23 cellular contexts compared by ENCODE assay signal in genomic region chr5:1778138-1779020, GRCh38. TPM values are rescaled to one million over a fixed set of nuclear protein-coding genes. Genes with fewer than 3 reads are reported as not detected.
DNase-seq lines count a peak whose midpoint lies in the region; ATAC-seq and TF ChIP-seq lines count a peak whose summit lies in the region.
"Had no signal": no experiment of that assay in that cellular context is flagged by ENCODE, and none has a peak within 500 bp of the region (broad histone marks: within the 10 kb centered on the region; RNA-seq: fewer than 3 reads in every experiment).

No MANE protein-coding gene starts in this region.

- peaks cover 0 to 6% of the 10 kb centered on the region in 2 donors for H3K4me1 Mint-ChIP-seq in natural killer cell treated with Interleukin-12 subunit alpha and Interleukin-12 subunit beta and Interleukin-15 and Interleukin-18, amount 100 ng/mL, for 72 hours (ENCODE audit: low read depth in 2 of 2)
- H3K4me1 Mint-ChIP-seq in natural killer cell (no peaks in the 10 kb centered on the region), progenitor cell of endocrine pancreas (ENCODE audit: low read depth) (no peaks in the 10 kb centered on the region)
- H3K4me1 Mint-ChIP-seq in stimulated activated naive CD8-positive, alpha-beta T cell treated with anti-CD3 and anti-CD28 coated beads, Interleukin-15, amount 100 ng/mL, for 72 hours = peaks cover 12% of the 10 kb centered on the region

- ATAC-seq in natural killer cell treated with Interleukin-12 subunit alpha and Interleukin-12 subunit beta and Interleukin-15 and Interleukin-18, amount 100 ng/mL, for 72 hours = no peak
- no peak for ATAC-seq in natural killer cell
- no peak for ATAC-seq in left lung
- ATAC-seq in aorta (ENCODE audit: low FRiP score) = no peak
- ATAC-seq in stimulated activated naive CD8-positive, alpha-beta T cell treated with anti-CD3 and anti-CD28 coated beads, Interleukin-15, amount 100 ng/mL, for 72 hours = no peak
- ATAC-seq: A549 had no signal

- peaks cover 0 to 3% of the 10 kb centered on the region in 2 donors for H3K27me3 Mint-ChIP-seq in natural killer cell treated with Interleukin-12 subunit alpha and Interleukin-12 subunit beta and Interleukin-15 and Interleukin-18, amount 100 ng/mL, for 72 hours
- H3K27me3 Mint-ChIP-seq in natural killer cell (ENCODE audit: low read depth in 2 of 2) (peaks cover 0 to 6% of the 10 kb centered on the region in 2 donors), progenitor cell of endocrine pancreas (peaks cover 17% of the 10 kb centered on the region)
- H3K27me3 Mint-ChIP-seq in stimulated activated naive CD8-positive, alpha-beta T cell treated with anti-CD3 and anti-CD28 coated beads, Interleukin-15, amount 100 ng/mL, for 72 hours = no peaks in the 10 kb centered on the region

- H3K27me3 ChIP-seq in left lung (peaks cover 0 to 21% of the 10 kb centered on the region in 2 donors), aorta (ENCODE audit: control insufficient read depth in 1 of 2, insufficient read depth in 2 of 2, low read length in 1 of 2) (no peaks in the 10 kb centered on the region)
- H3K27me3 ChIP-seq: SJCRH30 had no signal

- H3K4me3 ChIP-seq in left lung (no peak overlapping the region), aorta (ENCODE audit: low read length in 2 of 2) (no peak overlapping the region)
- H3K4me3 ChIP-seq: A549, SJCRH30 had no signal

- H3K4me1 ChIP-seq in left lung (no peaks in the 10 kb centered on the region), aorta (ENCODE audit: control insufficient read depth in 1 of 2, insufficient read depth in 2 of 2, low read length in 2 of 2) (no peaks in the 10 kb centered on the region)
- H3K4me1 ChIP-seq: A549, BE2C, SJCRH30 had no signal

- H3K27ac ChIP-seq in left lung = no peak overlapping the region
- no peak overlapping the region for H3K27ac ChIP-seq in aorta (ENCODE audit: low read depth in 1 of 2, low read length in 2 of 2)
- H3K27ac ChIP-seq: A549, SJCRH30 had no signal

- TF ChIP-seq CTCF in natural killer cell (IDR thresholded peaks at IDR 0.05) (no peak), left lung (IDR thresholded peaks at IDR 0.05) (no peak), progenitor cell of endocrine pancreas (IDR thresholded peaks at IDR 0.05; ENCODE audit: unreplicated experiment) (no peak)

- H3K9me3 ChIP-seq in left lung (no peaks in the 10 kb centered on the region), aorta (ENCODE audit: control insufficient read depth, low read length) (no peaks in the 10 kb centered on the region)
- H3K9me3 ChIP-seq: A549, BE2C, SJCRH30 had no signal

- DNase-seq in natural killer cell treated with Interleukin-12 subunit alpha and Interleukin-12 subunit beta and Interleukin-15 and Interleukin-18, amount 100 ng/mL, for 72 hours (ENCODE audit: low spot score) = peak; percentile 32
- DNase-seq in natural killer cell (no peak), left lung (peak; percentile 11 to 54), posterior vena cava (ENCODE audit: low spot score) (peak; percentile 51), aorta (peak; percentile 14 to 56), progenitor cell of endocrine pancreas (ENCODE audit: low spot score, unreplicated experiment) (no peak), COR-L47 (lab: John Stamatoyannopoulos, UW) (no peak)
- DNase-seq in stimulated activated naive CD8-positive, alpha-beta T cell treated with anti-CD3 and anti-CD28 coated beads, Interleukin-15, amount 100 ng/mL, for 72 hours = no peak
- DNase-seq: BE2C; CD4-positive, CD25-positive, alpha-beta regulatory T cell; DMS79; GOT3; HCEC 1CT; NCI-H1105; NCI-H146; NCI-H2029; NCI-H345; NCI-H524; NCI-H774; NK-92 treated with Interleukin-12 subunit alpha and Interleukin-12 subunit beta, amount 100 ng/mL, for 24 hours; SJCRH30 had no signal

- no peaks in the 10 kb centered on the region for H3K36me3 ChIP-seq in left lung
- no peaks in the 10 kb centered on the region for H3K36me3 ChIP-seq in aorta (ENCODE audit: control insufficient read depth in 1 of 2, insufficient read depth in 2 of 2, low read length in 1 of 2)
- H3K36me3 ChIP-seq: BE2C, SJCRH30 had no signal

- WGBS in aorta, 2 donors = 62 to 70% methylated on average over 19 of the region's 19 CpGs

- H3K9me3 Mint-ChIP-seq in natural killer cell treated with Interleukin-12 subunit alpha and Interleukin-12 subunit beta and Interleukin-15 and Interleukin-18, amount 100 ng/mL, for 72 hours = no peaks in the 10 kb centered on the region
- H3K9me3 Mint-ChIP-seq in natural killer cell (no peaks in the 10 kb centered on the region), progenitor cell of endocrine pancreas (ENCODE audit: low read depth) (peaks cover 4% of the 10 kb centered on the region)
- no peaks in the 10 kb centered on the region for H3K9me3 Mint-ChIP-seq in stimulated activated naive CD8-positive, alpha-beta T cell treated with anti-CD3 and anti-CD28 coated beads, Interleukin-15, amount 100 ng/mL, for 72 hours
- H3K9me3 Mint-ChIP-seq: IgD-negative memory B cell had no signal

- no peaks in the 10 kb centered on the region for H3K36me3 Mint-ChIP-seq in natural killer cell treated with Interleukin-12 subunit alpha and Interleukin-12 subunit beta and Interleukin-15 and Interleukin-18, amount 100 ng/mL, for 72 hours
- no peaks in the 10 kb centered on the region for H3K36me3 Mint-ChIP-seq in natural killer cell
- no peaks in the 10 kb centered on the region for H3K36me3 Mint-ChIP-seq in progenitor cell of endocrine pancreas (ENCODE audit: insufficient read depth)
- H3K36me3 Mint-ChIP-seq: CD4-positive, CD25-positive, alpha-beta regulatory T cell had no signal

- intact Hi-C loops in natural killer cell (cut with micrococcal nuclease) (no loop called here), left lung (cut with DNase I) (no loop called here), posterior vena cava (cut with DNase I) (no loop called here), aorta (cut with DNase I) (no loop called here)

- H3K27ac Mint-ChIP-seq in natural killer cell treated with Interleukin-12 subunit alpha and Interleukin-12 subunit beta and Interleukin-15 and Interleukin-18, amount 100 ng/mL, for 72 hours = no peak overlapping the region
- no peak overlapping the region for H3K27ac Mint-ChIP-seq in natural killer cell
- H3K27ac Mint-ChIP-seq in progenitor cell of endocrine pancreas = no peak overlapping the region
- H3K27ac Mint-ChIP-seq in stimulated activated naive CD8-positive, alpha-beta T cell treated with anti-CD3 and anti-CD28 coated beads, Interleukin-15, amount 100 ng/mL, for 72 hours = no peak overlapping the region
- H3K27ac Mint-ChIP-seq: CD4-positive, CD25-positive, alpha-beta regulatory T cell; IgD-negative memory B cell had no signal

- no peak overlapping the region for H3K4me3 Mint-ChIP-seq in natural killer cell treated with Interleukin-12 subunit alpha and Interleukin-12 subunit beta and Interleukin-15 and Interleukin-18, amount 100 ng/mL, for 72 hours
- H3K4me3 Mint-ChIP-seq in natural killer cell (no peak overlapping the region), progenitor cell of endocrine pancreas (ENCODE audit: low read depth) (no peak overlapping the region)
- no peak overlapping the region for H3K4me3 Mint-ChIP-seq in stimulated activated naive CD8-positive, alpha-beta T cell treated with anti-CD3 and anti-CD28 coated beads, Interleukin-15, amount 100 ng/mL, for 72 hours
- H3K4me3 Mint-ChIP-seq: CD4-positive, CD25-positive, alpha-beta regulatory T cell; IgD-negative memory B cell had no signal

RNA-seq across cellular contexts. Expression of gene MRPL36, which starts 21.3 kb away (rescaled TPM):
- total RNA-seq in natural killer cell treated with Interleukin-12 subunit alpha and Interleukin-12 subunit beta and Interleukin-15 and Interleukin-18, amount 100 ng/mL, for 72 hours = 10 to 100 TPM; 45.3 to 62.7 TPM
- 10 to 100 TPM; 14.1 to 21.2 (median 17.1) TPM for total RNA-seq in natural killer cell
- total RNA-seq in left lung = 10 to 100 TPM; 35.1 to 38.4 TPM
- total RNA-seq in posterior vena cava = 10 to 100 TPM; 29.4 to 32.4 TPM
- total RNA-seq in aorta = 10 to 100 TPM; 25.1 to 28.5 TPM
- polyA plus RNA-seq in aorta = 10 to 100 TPM; 49.5 to 62.2 TPM
- total RNA-seq in progenitor cell of endocrine pancreas = 40.5 and 40.6 TPM in 2 replicates

RNA-seq across cellular contexts. Expression of gene NDUFS6, which starts 22.8 kb away (rescaled TPM):
- total RNA-seq in natural killer cell treated with Interleukin-12 subunit alpha and Interleukin-12 subunit beta and Interleukin-15 and Interleukin-18, amount 100 ng/mL, for 72 hours = 10 to 100 TPM; 25.3 to 35.5 TPM
- total RNA-seq in natural killer cell (10 to 100 TPM; 19.2 to 25.9 (median 22.5) TPM), left lung (10 to 100 TPM; 26.8 to 29.0 TPM), posterior vena cava (10 to 100 TPM; 25.4 to 25.8 TPM), aorta (10 to 100 TPM; 16.7 to 24.2 TPM), progenitor cell of endocrine pancreas (33.0 and 36.4 TPM in 2 replicates)
- 10 to 100 TPM; 46.6 to 64.9 TPM for polyA plus RNA-seq in aorta

Comparison
In these comparisons a context has a peak if more than half of its experiments do, and no peak if none do; other contexts are left out.
1. DNase-seq: peak in natural killer cell treated with Interleukin-12 subunit alpha and Interleukin-12 subunit beta and Interleukin-15 and Interleukin-18, amount 100 ng/mL, for 72 hours (single experiment), left lung (2 of 2), posterior vena cava (single experiment) and aorta (2 of 2); none in natural killer cell (single experiment), progenitor cell of endocrine pancreas (single experiment), COR-L47 (single experiment) and stimulated activated naive CD8-positive, alpha-beta T cell treated with anti-CD3 and anti-CD28 coated beads, Interleukin-15, amount 100 ng/mL, for 72 hours (0 of 2).